1 cellular context compared by ENCODE assay signal in genomic region chr10:80078448-80079311, GRCh38.
A peak's percentile ranks its signal among the peaks of the same experiment; 100 is the strongest.
TF ChIP-seq lines count a peak whose summit lies in the region.

Gene TMEM254 (plus strand): TSS chr10:80078665. CDS start chr10:80078700, 35 bp downstream.

TF ChIP-seq in HepG2, 621 proteins besides CTCF, POLR2A, EP300 and RAD21 (continued from another document and continues in another):
- TF ChIP-seq TEF (CRISPR knock-in tag; IDR thresholded peaks at IDR 0.05) (0 out of 2 replicates have a peak, but pooled peaks have one; percentile 42), TEAD3 (CRISPR knock-in tag; optimal IDR thresholded peaks at IDR 0.05; ENCODE audit: borderline replicate concordance) (peak; percentile 15), ZNF558 (CRISPR knock-in tag; IDR thresholded peaks at IDR 0.05; ENCODE audit: borderline replicate concordance) (no peak), GLI4 (CRISPR knock-in tag; IDR thresholded peaks at IDR 0.05; ENCODE audit: borderline replicate concordance) (peak; percentile 66; the same call in 1 of the 2 replicates), ZNF577 (CRISPR knock-in tag; IDR thresholded peaks at IDR 0.05; ENCODE audit: borderline replicate concordance, low read depth) (no peak), ZMAT3 (CRISPR knock-in tag; conservative IDR thresholded peaks at IDR 0.05) (no peak), ZBTB2 (CRISPR knock-in tag; IDR thresholded peaks at IDR 0.05; ENCODE audit: low read depth) (no peak), POGZ (CRISPR knock-in tag; IDR thresholded peaks at IDR 0.05) (0 out of 2 replicates have a peak, but pooled peaks have one; percentile 8), GATAD2A (CRISPR knock-in tag; IDR thresholded peaks at IDR 0.05) (peak; percentile 8; the same call in 1 of the 2 replicates), MBNL3 (CRISPR knock-in tag; conservative IDR thresholded peaks at IDR 0.05) (no peak), PAXIP1 (CRISPR knock-in tag; conservative IDR thresholded peaks at IDR 0.05) (peak; percentile 48), KDM2A (CRISPR knock-in tag; IDR thresholded peaks at IDR 0.05; ENCODE audit: borderline replicate concordance, low read depth) (peak; percentile 76), ZNF501 (CRISPR knock-in tag; IDR thresholded peaks at IDR 0.05) (peak; percentile 84), MED1 (CRISPR knock-in tag; IDR thresholded peaks at IDR 0.05) (0 out of 2 replicates have a peak, but pooled peaks have one; percentile 21), ZNF317 (CRISPR knock-in tag; IDR thresholded peaks at IDR 0.05) (peak; percentile 43; the same call in 1 of the 2 replicates), ZNF329 (CRISPR knock-in tag; IDR thresholded peaks at IDR 0.05; ENCODE audit: low read depth) (no peak), ZNF274 (CRISPR knock-in tag; IDR thresholded peaks at IDR 0.05) (no peak), NFYB (CRISPR knock-in tag; IDR thresholded peaks at IDR 0.05) (no peak), HNRNPL (IDR thresholded peaks at IDR 0.05; ENCODE audit: low read depth, low read length) (0 out of 2 replicates have a peak, but pooled peaks have one; percentile 34), ZKSCAN5 (CRISPR knock-in tag; IDR thresholded peaks at IDR 0.05) (0 out of 2 replicates have a peak, but pooled peaks have one; percentile 27), PRDM4 (CRISPR knock-in tag; IDR thresholded peaks at IDR 0.05; ENCODE audit: borderline replicate concordance) (no peak), ETV5 (CRISPR knock-in tag; IDR thresholded peaks at IDR 0.05; ENCODE audit: borderline replicate concordance) (no peak; the same call in none of the 2 replicates), SRSF9 (IDR thresholded peaks at IDR 0.05; ENCODE audit: borderline replicate concordance, insufficient read depth, low read depth, low read length, poor library complexity, severe bottlenecking) (no peak), ZSCAN21 (CRISPR knock-in tag; IDR thresholded peaks at IDR 0.05; ENCODE audit: borderline replicate concordance) (0 out of 2 replicates have a peak, but pooled peaks have one; percentile 71), ZNF18 (CRISPR knock-in tag; IDR thresholded peaks at IDR 0.05; ENCODE audit: insufficient replicate concordance) (no peak), ZNF121 (CRISPR knock-in tag; IDR thresholded peaks at IDR 0.05) (no peak), GTF3A (CRISPR knock-in tag; conservative IDR thresholded peaks at IDR 0.05) (no peak), ZNF503 (CRISPR knock-in tag; IDR thresholded peaks at IDR 0.05) (no peak), ZNF333 (CRISPR knock-in tag; IDR thresholded peaks at IDR 0.05; ENCODE audit: borderline replicate concordance) (no peak), ATF7 (IDR thresholded peaks at IDR 0.05) (no peak), ATF7 (CRISPR knock-in tag; IDR thresholded peaks at IDR 0.05) (no peak), ZNF609 (CRISPR knock-in tag; IDR thresholded peaks at IDR 0.05; ENCODE audit: borderline replicate concordance) (no peak), FOXK1 (CRISPR knock-in tag; IDR thresholded peaks at IDR 0.05; ENCODE audit: borderline replicate concordance, low read depth) (no peak), TEAD2 (CRISPR knock-in tag; IDR thresholded peaks at IDR 0.05) (no peak), ZNF335 (CRISPR knock-in tag; IDR thresholded peaks at IDR 0.05) (no peak; the same call in 1 of the 2 replicates), ISX (CRISPR knock-in tag; conservative IDR thresholded peaks at IDR 0.05) (no peak), RERE (CRISPR knock-in tag; IDR thresholded peaks at IDR 0.05; ENCODE audit: low read depth) (no peak)
